ENCODE assay signal across 16 cellular contexts in genomic region chr12:121483950-121484349, GRCh38.
DNase-seq lines count a peak whose midpoint lies in the region; ATAC-seq lines count a peak whose summit lies in the region.
"Had no signal": no experiment of that assay in that cellular context is flagged by ENCODE, and none has a peak within 500 bp of the region (broad histone marks: within the 10 kb centered on the region; RNA-seq: fewer than 3 reads in every experiment).

No MANE protein-coding gene starts in this region.

- peaks cover 4% of the 10 kb centered on the region for H3K4me1 Mint-ChIP-seq in activated T-helper 17 cell treated with anti-CD3 and anti-CD28 coated beads, Interleukin-2, amount 50 U/mL, for 72 hours
- peaks cover 17% of the 10 kb centered on the region for H3K4me1 Mint-ChIP-seq in stimulated activated memory B cell treated with anti-CD40 and anti-IgM and Interleukin-4, amounts not matched to agents 10 μg/mL and 1 μg/mL and 100 μg/mL, for 72 hours

- peak overlapping the region; percentile 53 for H3K27ac Mint-ChIP-seq in activated T-helper 17 cell treated with anti-CD3 and anti-CD28 coated beads, Interleukin-2, amount 50 U/mL, for 72 hours
- peak overlapping the region; percentile 6 for H3K27ac Mint-ChIP-seq in stimulated activated memory B cell treated with anti-CD40 and anti-IgM and Interleukin-4, amounts not matched to agents 10 μg/mL and 1 μg/mL and 100 μg/mL, for 72 hours

- H3K27me3 Mint-ChIP-seq in activated T-helper 17 cell treated with anti-CD3 and anti-CD28 coated beads, Interleukin-2, amount 50 U/mL, for 72 hours, result no peaks in the 10 kb centered on the region
- no peaks in the 10 kb centered on the region for H3K27me3 Mint-ChIP-seq in stimulated activated memory B cell treated with anti-CD40 and anti-IgM and Interleukin-4, amounts not matched to agents 10 μg/mL and 1 μg/mL and 100 μg/mL, for 72 hours

- DNase-seq in NCI-H2107 (lab: John Stamatoyannopoulos, UW), result peak; percentile 44
- DNase-seq in NCI-H2107 treated with DMSO at 0.1 percent for 48 hours (lab: John Stamatoyannopoulos, UW; ENCODE audit: unreplicated experiment), result no peak
- DNase-seq in left kidney (ENCODE audit: low read depth, low spot score), result peak; percentile 83
- DNase-seq in NCI-H2029 treated with DMSO at 0.1 percent for 48 hours (lab: John Stamatoyannopoulos, UW), result no peak
- DNase-seq in activated CD4-positive, alpha-beta T cell treated with anti-CD3 and anti-CD28 coated beads for 4 hours, result no peak
- no peak for DNase-seq in G401 (ENCODE audit: low spot score)
- DNase-seq: 8988T, BE2C, DND-41, NCI-H1092 treated with DMSO at 0.1 percent for 48 hours, NCI-H1694 treated with DMSO at 0.1 percent for 48 hours, NCI-H748 treated with DMSO at 0.1 percent for 48 hours, PC-3, SJCRH30 had no signal

- H3K9me3 Mint-ChIP-seq in activated T-helper 17 cell treated with anti-CD3 and anti-CD28 coated beads, Interleukin-2, amount 50 U/mL, for 72 hours, result no peaks in the 10 kb centered on the region
- H3K9me3 Mint-ChIP-seq in stimulated activated memory B cell treated with anti-CD40 and anti-IgM and Interleukin-4, amounts not matched to agents 10 μg/mL and 1 μg/mL and 100 μg/mL, for 72 hours, result no peaks in the 10 kb centered on the region

- in situ Hi-C loops in G401 (cut with HindIII; ENCODE audit: low sequenced_read_pairs), result no loop called here

- peaks cover 5% of the 10 kb centered on the region for H3K36me3 Mint-ChIP-seq in activated T-helper 17 cell treated with anti-CD3 and anti-CD28 coated beads, Interleukin-2, amount 50 U/mL, for 72 hours (ENCODE audit: low read depth)
- peaks cover 48% of the 10 kb centered on the region for H3K36me3 Mint-ChIP-seq in stimulated activated memory B cell treated with anti-CD40 and anti-IgM and Interleukin-4, amounts not matched to agents 10 μg/mL and 1 μg/mL and 100 μg/mL, for 72 hours

- ATAC-seq in activated T-helper 17 cell treated with anti-CD3 and anti-CD28 coated beads, Interleukin-2, amount 50 U/mL, for 72 hours (replicated peaks), result no peak
- ATAC-seq in stimulated activated memory B cell treated with anti-CD40 and anti-IgM and Interleukin-4, amounts not matched to agents 10 μg/mL and 1 μg/mL and 100 μg/mL, for 72 hours, result no peak
- ATAC-seq: PC-3 had no signal

- no peak overlapping the region for H3K4me3 Mint-ChIP-seq in activated T-helper 17 cell treated with anti-CD3 and anti-CD28 coated beads, Interleukin-2, amount 50 U/mL, for 72 hours
- H3K4me3 Mint-ChIP-seq in stimulated activated memory B cell treated with anti-CD40 and anti-IgM and Interleukin-4, amounts not matched to agents 10 μg/mL and 1 μg/mL and 100 μg/mL, for 72 hours, result no peak overlapping the region

Comparison
In these comparisons a context has a peak if more than half of its experiments do, and no peak if none do; other contexts are left out.
1. DNase-seq: peak in NCI-H2107 (single experiment) and left kidney (single experiment); none in NCI-H2107 treated with DMSO at 0.1 percent for 48 hours (single experiment), NCI-H2029 treated with DMSO at 0.1 percent for 48 hours (single experiment), activated CD4-positive, alpha-beta T cell treated with anti-CD3 and anti-CD28 coated beads for 4 hours (0 of 2) and G401 (single experiment).